In genomic region chr16:56357291-56357764, GRCh38 we compare ENCODE assay signal across 8 cellular contexts.
DNase-seq lines count a peak whose midpoint lies in the region; ATAC-seq and TF ChIP-seq lines count a peak whose summit lies in the region.

No MANE protein-coding gene starts in this region.

- TF ChIP-seq RAD21 in IMR-90 (IDR thresholded peaks at IDR 0.05; ENCODE audit: low read length): no peak

- H3K23ac ChIP-seq in IMR-90 (ENCODE audit: low read depth, low read length): peak overlapping the region; percentile 82

- peak overlapping the region; percentile 58 for H3K9ac ChIP-seq in IMR-90 (ENCODE audit: low read depth, low read length)

- H2AK9ac ChIP-seq in IMR-90 (replicated peaks; ENCODE audit: low read depth, low read length, poor library complexity): peak overlapping the region; percentile 92

- H4K20me1 ChIP-seq in IMR-90 (ENCODE audit: insufficient read depth, low read length): no peaks in the 10 kb centered on the region

- peaks cover 8% of the 10 kb centered on the region for H3K9me1 ChIP-seq in IMR-90 (ENCODE audit: insufficient read depth, low read length)

- H3K4me3 Mint-ChIP-seq in Calu3 (ENCODE audit: low read depth, unreplicated experiment): no peak overlapping the region

- peaks cover 0 to 8% of the 10 kb centered on the region in 2 experiments; a peak in 1 of 4 replicates for H3K79me1 ChIP-seq in IMR-90 (ENCODE audit: low read depth in 1 of 2, low read length in 2 of 2)

- H3K9me3 Mint-ChIP-seq in Calu3 (ENCODE audit: low read depth, unreplicated experiment): no peaks in the 10 kb centered on the region

- CTCF ChIA-PET in IMR-90 (lab: Yijun Ruan, JAX) (interaction anchor here (0.9 to 1.7 kb wide), 3 partner anchors 10 to 57 kb away, joined by 3 to 4 read pairs (median 4); no protein-coding TSS in a partner anchor), Calu3 (lab: Charles Lee) (interaction anchor here (1.2 to 1.5 kb wide), 2 partner anchors 88 to 94 kb away, joined by 3 to 5 read pairs; partner anchors contain the start of genes NUDT21 and OGFOD1)

- peak overlapping the region; percentile 95 for H2AK5ac ChIP-seq in IMR-90 (ENCODE audit: low read depth, low read length)

- dilution Hi-C loops in IMR-90 (cut with HindIII; ENCODE audit: low sequenced_read_pairs, unreplicated experiment): no loop called here

- H3K14ac ChIP-seq in IMR-90 (replicated peaks; ENCODE audit: low read depth, low read length): peak overlapping the region; percentile 86

- DNase-seq in EH (ENCODE audit: low read depth): peak; percentile 73
- peak; percentile 63 for DNase-seq in IMR-90
- DNase-seq in brain microvascular endothelial cell: peak; percentile 14
- peak in 1 of 2 donors; percentile 72 for DNase-seq in left lung
- DNase-seq in Calu3: no peak
- DNase-seq in NCI-H345 (lab: John Stamatoyannopoulos, UW): no peak

- H3K27ac Mint-ChIP-seq in Calu3 (ENCODE audit: unreplicated experiment): no peak overlapping the region

- H2BK15ac ChIP-seq in IMR-90 (ENCODE audit: low read depth, low read length): peak overlapping the region; percentile 90; the same call in 2 of the 3 replicates

- no peaks in the 10 kb centered on the region; the same call in 1 of the 2 replicates for H3K27me3 ChIP-seq in IMR-90 (ENCODE audit: control insufficient read depth, insufficient read depth, low read length)
- no peaks in the 10 kb centered on the region for H3K27me3 ChIP-seq in brain microvascular endothelial cell (replicated peaks)
- no peaks in the 10 kb centered on the region for H3K27me3 ChIP-seq in left lung

- peak overlapping the region; percentile 95 for H2AFZ ChIP-seq in IMR-90 (replicated peaks; ENCODE audit: low read length, poor library complexity)

- peaks cover 30% of the 10 kb centered on the region for H3K36me3 Mint-ChIP-seq in Calu3 (ENCODE audit: insufficient read depth, unreplicated experiment)

- TF ChIP-seq CTCF in IMR-90 (conservative IDR thresholded peaks at IDR 0.05; ENCODE audit: low read depth, low read length) (no peak), brain microvascular endothelial cell (IDR thresholded peaks at IDR 0.05; ENCODE audit: low read depth, low read length, missing control alignments) (no peak), left lung (IDR thresholded peaks at IDR 0.05) (no peak), Calu3 (IDR thresholded peaks at IDR 0.05; ENCODE audit: unreplicated experiment) (no peak)

- peak overlapping the region; percentile 76 for H3K4me2 ChIP-seq in IMR-90 (ENCODE audit: low read depth, low read length)

- H3K4me1 Mint-ChIP-seq in Calu3 (ENCODE audit: low read depth, unreplicated experiment): peaks cover 11% of the 10 kb centered on the region

- peak overlapping the region; percentile 91 for H4K5ac ChIP-seq in IMR-90 (ENCODE audit: low read depth, low read length)

- peak; percentile 36; the same call in 1 of the 2 replicates for TF ChIP-seq POLR2A in IMR-90 (IDR thresholded peaks at IDR 0.05; ENCODE audit: low read depth, low read length)

- H3K18ac ChIP-seq in IMR-90 (ENCODE audit: low read depth, low read length): peak overlapping the region; percentile 80

- H3K36me3 ChIP-seq in IMR-90 (ENCODE audit: control insufficient read depth, insufficient read depth, low read length) (peaks cover 11% of the 10 kb centered on the region; the same call in 1 of the 2 replicates), brain microvascular endothelial cell (replicated peaks) (no peaks in the 10 kb centered on the region), left lung (peaks cover 0 to 20% of the 10 kb centered on the region in 2 donors)

- H3K4ac ChIP-seq in IMR-90 (ENCODE audit: low read depth, low read length): peak overlapping the region; percentile 89

- in situ Hi-C loops in IMR-90 (cut with MboI; ENCODE audit: low sequenced_read_pairs): loop anchor here (25.0 kb wide), 1 partner anchor 870 kb away; the partner anchor contains the start of gene MMP2
- in situ Hi-C loops in brain microvascular endothelial cell (cut with HindIII; ENCODE audit: low pct_ligation_motif_present, low sequenced_read_pairs): no loop called here

- POLR2A ChIA-PET in IMR-90 (lab: Charles Lee; ENCODE audit: unreplicated experiment): no interaction called here

- peaks cover 4% of the 10 kb centered on the region for H3K27me3 Mint-ChIP-seq in Calu3 (ENCODE audit: unreplicated experiment)

- H3K9me3 ChIP-seq in IMR-90 (ENCODE audit: control insufficient read depth, insufficient read depth, low read length) (no peaks in the 10 kb centered on the region), left lung (no peaks in the 10 kb centered on the region)

- WGBS in IMR-90 (ENCODE audit: extremely low coverage in 2 of 2, insufficient read length in 1 of 2), 2 experiments: no CpG with 5 or more reads among the region's 13 CpGs

- H3K27ac ChIP-seq in IMR-90 (ENCODE audit: insufficient read depth, low read length) (peak overlapping the region; percentile 78), brain microvascular endothelial cell (peak overlapping the region; percentile 75), left lung (peak overlapping the region in 1 of 2 donors; percentile 63), temporal lobe (ENCODE audit: low read depth, low read length) (peak overlapping the region; percentile 33)

- H4K91ac ChIP-seq in IMR-90 (ENCODE audit: insufficient read depth, low read depth, low read length): peak overlapping the region; percentile 99

- peak overlapping the region; percentile 84 to 93 for H4K8ac ChIP-seq in IMR-90 (ENCODE audit: low read depth in 2 of 2, low read length in 2 of 2)

- H3K56ac ChIP-seq in IMR-90 (ENCODE audit: extremely low read depth, insufficient read depth, low read length): peak overlapping the region; percentile 87

- H3K4me3 ChIP-seq in IMR-90 (ENCODE audit: insufficient read depth, low read depth, low read length) (peak overlapping the region; percentile 50; the same call in 1 of the 2 replicates), brain microvascular endothelial cell (ENCODE audit: low read depth, low read length) (peak overlapping the region; percentile 43), left lung (peak overlapping the region in 1 of 2 donors; percentile 39)

- peak overlapping the region; percentile 60 for H2BK20ac ChIP-seq in IMR-90 (ENCODE audit: low read depth, low read length)

- peaks cover 12% of the 10 kb centered on the region for H3K4me1 ChIP-seq in IMR-90 (ENCODE audit: control insufficient read depth, insufficient read depth, low read length)
- H3K4me1 ChIP-seq in left lung: peaks cover 7 to 12% of the 10 kb centered on the region in 2 donors

- H2BK120ac ChIP-seq in IMR-90 (ENCODE audit: low read depth, low read length): peak overlapping the region; percentile 75

- H2BK5ac ChIP-seq in IMR-90 (ENCODE audit: low read depth, low read length, poor library complexity, severe bottlenecking): peak overlapping the region; percentile 87

- no TSS peak for BruUV-seq in IMR-90 (replicated peaks; lab: Mats Ljungman, UMichigan)
- no TSS peak for BruUV-seq in Calu3 (replicated peaks; lab: Mats Ljungman, UMichigan)

- ATAC-seq in IMR-90 (ENCODE audit: low read depth) (peak; percentile 47), left lung (peak; percentile 44), GM19467 (IDR thresholded peaks at IDR 0.05; ENCODE audit: unreplicated experiment) (no peak)

- intact Hi-C loops in IMR-90 (cut with micrococcal nuclease) (loop anchor here (2.0 to 10.0 kb wide), 2 partner anchors 67 to 247 kb away; partner anchors contain the start of genes AMFR and MT2A), left lung (cut with DNase I) (no loop called here), Calu3 (cut with micrococcal nuclease; ENCODE audit: unreplicated experiment) (no loop called here)

TF ChIP-seq in IMR-90, 13 proteins besides CTCF, POLR2A, EP300 and RAD21:
- TF ChIP-seq RCOR1 (IDR thresholded peaks at IDR 0.05; ENCODE audit: insufficient replicate concordance, low read length): no peak
- no peak for TF ChIP-seq BHLHE40 (IDR thresholded peaks at IDR 0.05; ENCODE audit: low read depth, low read length)
- TF ChIP-seq MXI1 (IDR thresholded peaks at IDR 0.05; ENCODE audit: borderline replicate concordance, low read depth, low read length): no peak
- TF ChIP-seq, protein P1, sequence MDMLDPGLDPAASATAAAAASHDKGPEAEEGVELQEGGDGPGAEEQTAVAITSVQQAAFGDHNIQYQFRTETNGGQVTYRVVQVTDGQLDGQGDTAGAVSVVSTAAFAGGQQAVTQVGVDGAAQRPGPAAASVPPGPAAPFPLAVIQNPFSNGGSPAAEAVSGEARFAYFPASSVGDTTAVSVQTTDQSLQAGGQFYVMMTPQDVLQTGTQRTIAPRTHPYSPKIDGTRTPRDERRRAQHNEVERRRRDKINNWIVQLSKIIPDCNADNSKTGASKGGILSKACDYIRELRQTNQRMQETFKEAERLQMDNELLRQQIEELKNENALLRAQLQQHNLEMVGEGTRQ (IDR thresholded peaks at IDR 0.05; ENCODE audit: low read depth, low read length): no peak
- TF ChIP-seq MAFK (IDR thresholded peaks at IDR 0.05; ENCODE audit: low read depth, low read length): no peak
- TF ChIP-seq, protein P2, sequence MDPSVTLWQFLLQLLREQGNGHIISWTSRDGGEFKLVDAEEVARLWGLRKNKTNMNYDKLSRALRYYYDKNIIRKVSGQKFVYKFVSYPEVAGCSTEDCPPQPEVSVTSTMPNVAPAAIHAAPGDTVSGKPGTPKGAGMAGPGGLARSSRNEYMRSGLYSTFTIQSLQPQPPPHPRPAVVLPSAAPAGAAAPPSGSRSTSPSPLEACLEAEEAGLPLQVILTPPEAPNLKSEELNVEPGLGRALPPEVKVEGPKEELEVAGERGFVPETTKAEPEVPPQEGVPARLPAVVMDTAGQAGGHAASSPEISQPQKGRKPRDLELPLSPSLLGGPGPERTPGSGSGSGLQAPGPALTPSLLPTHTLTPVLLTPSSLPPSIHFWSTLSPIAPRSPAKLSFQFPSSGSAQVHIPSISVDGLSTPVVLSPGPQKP (IDR thresholded peaks at IDR 0.05; ENCODE audit: borderline replicate concordance, low read depth, low read length): no peak
- no peak for TF ChIP-seq RFX5 (IDR thresholded peaks at IDR 0.05; ENCODE audit: low read depth, low read length)
- TF ChIP-seq MAZ (IDR thresholded peaks at IDR 0.05; ENCODE audit: borderline replicate concordance, low read depth, low read length): no peak
- TF ChIP-seq CEBPB (IDR thresholded peaks at IDR 0.05; ENCODE audit: low read depth, low read length): no peak
- no peak for TF ChIP-seq SMC3 (IDR thresholded peaks at IDR 0.05; ENCODE audit: low read depth, low read length)
- no peak for TF ChIP-seq FOS (IDR thresholded peaks at IDR 0.05; ENCODE audit: low read depth, low read length)
- TF ChIP-seq CHD1 (IDR thresholded peaks at IDR 0.05; ENCODE audit: low read depth, low read length): no peak
- TF ChIP-seq NFE2L2 (IDR thresholded peaks at IDR 0.05; ENCODE audit: low read depth, low read length): no peak
TF ChIP-seq in IMR-90: peak in this region for 0.

Comparison
In these comparisons a context has a peak if more than half of its experiments do, and no peak if none do; other contexts are left out.
1. DNase-seq: peak in EH (single experiment), IMR-90 (single experiment) and brain microvascular endothelial cell (single experiment); none in Calu3 (single experiment) and NCI-H345 (single experiment).